In the genomic region with DNA sequence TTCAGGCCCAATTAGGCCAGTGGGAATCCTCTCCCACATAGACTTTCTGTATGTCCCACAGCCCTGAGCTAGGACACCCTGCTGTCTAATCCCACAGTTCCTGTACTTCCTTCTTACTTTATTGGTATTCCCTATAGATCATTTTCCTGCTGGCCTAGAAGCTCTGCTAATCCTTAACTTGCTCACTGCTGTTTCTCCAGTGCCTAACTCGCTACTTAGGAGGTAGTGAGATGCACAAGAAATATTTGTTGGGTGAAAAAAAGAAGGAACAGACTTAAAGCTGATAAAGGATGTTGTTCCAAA, we compare ENCODE assay signal across 21 cellular contexts. TPM values are rescaled to one million over a fixed set of nuclear protein-coding genes. Genes with fewer than 3 reads are reported as not detected.
DNase-seq lines count a peak whose midpoint lies in the region; ATAC-seq and TF ChIP-seq lines count a peak whose summit lies in the region.
"Had no signal": no experiment of that assay in that cellular context is flagged by ENCODE, and none has a peak within 500 bp of the region (broad histone marks: within the 10 kb centered on the region; RNA-seq: fewer than 3 reads in every experiment).

No MANE protein-coding gene starts in this region.

- intact Hi-C loops in left ventricle myocardium inferior (cut with micrococcal nuclease): loop anchor here (10.0 kb wide), 1 partner anchor 88 kb away; no protein-coding TSS in a partner anchor
- intact Hi-C loops in left cardiac atrium (cut with DNase I): no loop called here
- intact Hi-C loops in PC-3 (cut with micrococcal nuclease): no loop called here

- DNase-seq in left ventricle myocardium inferior (no peak), left cardiac atrium (no peak), fibroblast of lung (ENCODE audit: low read depth in 2 of 2) (no peak), neuronal stem cell (ENCODE audit: low spot score) (no peak), T1000 (lab: John Stamatoyannopoulos, UW) (no peak), PC-3 (no peak)
- DNase-seq: 8988T; activated CD4-positive, alpha-beta T cell treated with anti-CD3 and anti-CD28 coated beads for 48 hours; AML-193; CD8-positive, alpha-beta T cell; DMS53; KG1; NCI-H187; NCI-H2227 treated with DMSO at 0.1 percent for 48 hours; SHP77; stimulated activated CD4-positive, alpha-beta T cell treated with anti-CD3 and anti-CD28 coated beads, Interleukin-1b, Interleukin-23, amount 100 ng/mL, for 48 hours had no signal

- H3K36me3 ChIP-seq in left ventricle myocardium inferior (no peaks in the 10 kb centered on the region), fibroblast of lung (ENCODE audit: control insufficient read depth, insufficient read depth, low read length) (peaks cover 1% of the 10 kb centered on the region), neuronal stem cell (replicated peaks in 1 of 2; ENCODE audit: control insufficient read depth in 2 of 2, insufficient read depth in 2 of 2, low read length in 2 of 2) (peaks cover 0 to 4% of the 10 kb centered on the region in 2 donors), PC-3 (ENCODE audit: low read depth, low read length) (no peaks in the 10 kb centered on the region; the same call in 1 of the 2 replicates)
- H3K36me3 ChIP-seq: prostate gland had no signal

- H2AFZ ChIP-seq in fibroblast of lung (ENCODE audit: low read length) (no peak overlapping the region), neuronal stem cell (ENCODE audit: low read length) (no peak overlapping the region), PC-3 (ENCODE audit: low read length) (no peak overlapping the region)

- no peak overlapping the region for H4K8ac ChIP-seq in neuronal stem cell (ENCODE audit: low read depth, low read length)

- H3K79me1 ChIP-seq in neuronal stem cell (ENCODE audit: low read depth, low read length): no peaks in the 10 kb centered on the region

- H3K18ac ChIP-seq in neuronal stem cell (ENCODE audit: low read length): peak overlapping the region; percentile 92

- no peak overlapping the region for H2BK15ac ChIP-seq in neuronal stem cell (ENCODE audit: low read length)

- H3K9me3 ChIP-seq in left ventricle myocardium inferior (replicated peaks) (no peaks in the 10 kb centered on the region), fibroblast of lung (ENCODE audit: control insufficient read depth, insufficient read depth, low read depth, low read length) (no peaks in the 10 kb centered on the region), neuronal stem cell (replicated peaks in 1 of 2; ENCODE audit: control insufficient read depth in 2 of 2, insufficient read depth in 1 of 2, low read depth in 1 of 2, low read length in 2 of 2) (peaks cover 3 to 8% of the 10 kb centered on the region in 2 donors), PC-3 (ENCODE audit: low read length) (no peaks in the 10 kb centered on the region)
- H3K9me3 ChIP-seq: prostate gland had no signal

- H3K4me2 ChIP-seq in fibroblast of lung (ENCODE audit: extremely low read depth, insufficient read depth, low read length) (peak overlapping the region; percentile 62), neuronal stem cell (ENCODE audit: insufficient read depth, low read length, poor library complexity, severe bottlenecking) (no peak overlapping the region), PC-3 (ENCODE audit: low read length) (no peak overlapping the region)

- H3K4ac ChIP-seq in neuronal stem cell (ENCODE audit: low read length): no peak overlapping the region

- no peaks in the 10 kb centered on the region for H3K9me2 ChIP-seq in PC-3 (replicated peaks; ENCODE audit: low read length)

- no peak overlapping the region for H2AK5ac ChIP-seq in neuronal stem cell (ENCODE audit: low read depth, low read length)

- H3K79me2 ChIP-seq in fibroblast of lung (ENCODE audit: control insufficient read depth, insufficient read depth, low read length): no peaks in the 10 kb centered on the region
- H3K79me2 ChIP-seq in PC-3 (ENCODE audit: low read length): 0 out of 2 replicates have a peak, but pooled peaks cover 2% of the 10 kb centered on the region

- H3K27ac ChIP-seq in left ventricle myocardium inferior (replicated peaks): peak overlapping the region; percentile 58
- peak overlapping the region; percentile 22 for H3K27ac ChIP-seq in fibroblast of lung (ENCODE audit: insufficient read depth, low read length)
- H3K27ac ChIP-seq in neuronal stem cell (replicated peaks; ENCODE audit: low read length): peak overlapping the region; percentile 97
- no peak overlapping the region for H3K27ac ChIP-seq in PC-3 (ENCODE audit: low read length)
- H3K27ac ChIP-seq: prostate gland had no signal

- no CpG with 5 or more reads among the region's 1 CpG for WGBS in neuronal stem cell (ENCODE audit: extremely low coverage in 2 of 2, insufficient read length in 2 of 2, insufficient replicate concordance in 1 of 2), 2 donors

- CTCF ChIA-PET in PC-3 (lab: Charles Lee): no interaction called here

- H3K23ac ChIP-seq in neuronal stem cell (ENCODE audit: low read depth, low read length, poor library complexity): no peak overlapping the region

- no peak overlapping the region for H2BK120ac ChIP-seq in neuronal stem cell (ENCODE audit: low read depth, low read length)

- no peaks in the 10 kb centered on the region for H3F3A ChIP-seq in PC-3 (ENCODE audit: low read length, unreplicated experiment)

- H2BK5ac ChIP-seq in neuronal stem cell (ENCODE audit: low read length): no peak overlapping the region

- H3K4me3 ChIP-seq in left ventricle myocardium inferior: no peak overlapping the region
- no peak overlapping the region for H3K4me3 ChIP-seq in fibroblast of lung (replicated peaks in 1 of 4; ENCODE audit: control extremely low read depth in 1 of 4, insufficient read depth in 1 of 4, low read depth in 3 of 4, low read length in 4 of 4)
- H3K4me3 ChIP-seq in neuronal stem cell (ENCODE audit: low read length in 2 of 2): no peak overlapping the region
- no peak overlapping the region for H3K4me3 ChIP-seq in PC-3 (ENCODE audit: low read length)
- H3K4me3 ChIP-seq: prostate gland had no signal

- no TSS peak for BruUV-seq in PC-3 (replicated peaks; lab: Mats Ljungman, UMichigan)

- H3K9ac ChIP-seq in fibroblast of lung (ENCODE audit: insufficient read depth, low read length) (no peak overlapping the region), neuronal stem cell (ENCODE audit: low read depth, low read length, poor library complexity) (no peak overlapping the region), PC-3 (ENCODE audit: low read length) (no peak overlapping the region)

- no peaks in the 10 kb centered on the region for H4K20me1 ChIP-seq in fibroblast of lung (ENCODE audit: control insufficient read depth, extremely low read depth, insufficient read depth, low read length)
- H4K20me1 ChIP-seq in PC-3 (ENCODE audit: low read length): no peaks in the 10 kb centered on the region

- H3K27me3 ChIP-seq in left ventricle myocardium inferior (ENCODE audit: low read depth) (no peaks in the 10 kb centered on the region), fibroblast of lung (ENCODE audit: control insufficient read depth, insufficient read depth, low read length) (no peaks in the 10 kb centered on the region), neuronal stem cell (ENCODE audit: control insufficient read depth in 3 of 3, insufficient read depth in 3 of 3, low read depth in 1 of 3, low read length in 3 of 3) (no peaks in the 10 kb centered on the region), PC-3 (ENCODE audit: low read length) (no peaks in the 10 kb centered on the region)

- peaks cover 47% of the 10 kb centered on the region for H3K4me1 ChIP-seq in left ventricle myocardium inferior
- H3K4me1 ChIP-seq in fibroblast of lung (ENCODE audit: control insufficient read depth, extremely low read depth, insufficient read depth, low read length): peaks cover 30% of the 10 kb centered on the region
- H3K4me1 ChIP-seq in neuronal stem cell (ENCODE audit: control insufficient read depth in 2 of 2, insufficient read depth in 1 of 2, low read depth in 1 of 2, low read length in 2 of 2): peaks cover 22 to 28% of the 10 kb centered on the region in 2 donors
- H3K4me1 ChIP-seq in PC-3 (ENCODE audit: insufficient read depth, low read length): peaks cover 8% of the 10 kb centered on the region

- ATAC-seq in left cardiac atrium: no peak
- no peak for ATAC-seq in PC-3
- no peak for ATAC-seq in HG02840 (IDR thresholded peaks at IDR 0.05; ENCODE audit: low FRiP score, unreplicated experiment)
- ATAC-seq in GM18861 (IDR thresholded peaks at IDR 0.05; ENCODE audit: unreplicated experiment): no peak
- ATAC-seq: CD8-positive, alpha-beta T cell; stimulated activated effector memory CD8-positive, alpha-beta T cell treated with anti-CD3 and anti-CD28 coated beads, Interleukin-12 subunit alpha, Interleukin-12 subunit beta, amount 100 ng/mL, for 72 hours had no signal

- POLR2A ChIA-PET in PC-3 (lab: Charles Lee; ENCODE audit: unreplicated experiment): interaction anchor here (0.6 kb wide), 1 partner anchor 13 kb away, joined by 4 read pairs; no protein-coding TSS in a partner anchor

- H2BK12ac ChIP-seq in neuronal stem cell (ENCODE audit: low read length): no peak overlapping the region

- H3K14ac ChIP-seq in neuronal stem cell (ENCODE audit: low read length): no peak overlapping the region

- no peak overlapping the region for H4K91ac ChIP-seq in neuronal stem cell (ENCODE audit: low read depth, low read length, poor library complexity)

- no peak for TF ChIP-seq CTCF in left ventricle myocardium inferior (IDR thresholded peaks at IDR 0.05; ENCODE audit: borderline replicate concordance)
- no peak for TF ChIP-seq CTCF in fibroblast of lung (conservative IDR thresholded peaks at IDR 0.05 in 1 of 2, IDR thresholded peaks at IDR 0.05 in 1 of 2; ENCODE audit: low read depth in 1 of 2, low read length in 2 of 2)
- no peak for TF ChIP-seq CTCF in PC-3 (conservative IDR thresholded peaks at IDR 0.05; ENCODE audit: low read depth, low read length)

RNA-seq across cellular contexts. Expression of a gene that starts 34.1 kb away (rescaled TPM):
- total RNA-seq in left ventricle myocardium inferior (not detected), left cardiac atrium (under 1 TPM in 1 of 2 donors, not detected in 1; 0.47 TPM), fibroblast of lung (0.66 and 0.77 TPM in 2 replicates), PC-3 (2014; rRNA removed) (0.95 and 1.4 TPM in 2 replicates)
- polyA plus RNA-seq in fibroblast of lung: 0.09 and 0.37 TPM in 2 replicates
- polyA plus RNA-seq in fibroblast of lung (2012): 0.19 and 0.37 TPM in 2 replicates
- polyA minus RNA-seq in fibroblast of lung (ENCODE audit: low replicate concordance): not detected in 2 replicates
- polyA plus RNA-seq in neuronal stem cell (2013, experiment 1 of 2): 1.8 TPM
- 1.8 TPM for polyA plus RNA-seq in neuronal stem cell (2013, experiment 2 of 2)
- total RNA-seq: CD8-positive, alpha-beta T cell; OCI-LY7 had no signal

RNA-seq across cellular contexts. Expression of a gene that starts 59.4 kb away (rescaled TPM):
- total RNA-seq in left ventricle myocardium inferior (4.1 TPM), left cardiac atrium (1 to 10 TPM; 4.2 to 4.3 TPM), fibroblast of lung (6.1 and 6.7 TPM in 2 replicates), PC-3 (2014; rRNA removed) (12.6 and 20.8 TPM in 2 replicates)
- 11.6 and 19.0 TPM in 2 replicates for polyA plus RNA-seq in fibroblast of lung
- 11.0 and 16.2 TPM in 2 replicates for polyA plus RNA-seq in fibroblast of lung (2012)
- polyA minus RNA-seq in fibroblast of lung (ENCODE audit: low replicate concordance): 2.1 and 3.7 TPM in 2 replicates
- 9.6 TPM for polyA plus RNA-seq in neuronal stem cell (2013, experiment 1 of 2)
- polyA plus RNA-seq in neuronal stem cell (2013, experiment 2 of 2): 9.7 TPM
- total RNA-seq: CD8-positive, alpha-beta T cell; OCI-LY7 had no signal
